21 cellular contexts compared by ENCODE assay signal in genomic region chr22:35656284-35656752, GRCh38. TPM values are rescaled to one million over a fixed set of nuclear protein-coding genes. Genes with fewer than 3 reads are reported as not detected.
DNase-seq lines count a peak whose midpoint lies in the region; ATAC-seq and TF ChIP-seq lines count a peak whose summit lies in the region.
"Had no signal": no experiment of that assay in that cellular context is flagged by ENCODE, and none has a peak within 500 bp of the region (broad histone marks: within the 10 kb centered on the region; RNA-seq: fewer than 3 reads in every experiment).

No MANE protein-coding gene starts in this region.

- no peak overlapping the region for H2BK15ac ChIP-seq in mesenchymal stem cell (ENCODE audit: low read depth, poor library complexity, severe bottlenecking)

- no peaks in the 10 kb centered on the region for H3K27me3 ChIP-seq in CD8-positive, alpha-beta T cell (ENCODE audit: insufficient read depth, low read length)
- no peaks in the 10 kb centered on the region for H3K27me3 ChIP-seq in mesenchymal stem cell (ENCODE audit: control insufficient read depth in 1 of 2, insufficient read depth in 1 of 2, low read length in 2 of 2)
- H3K27me3 ChIP-seq: heart right ventricle had no signal

- peaks cover under 1% of the 10 kb centered on the region for H3K9me3 Mint-ChIP-seq in CD8-positive, alpha-beta T cell
- peaks cover 22% of the 10 kb centered on the region for H3K9me3 Mint-ChIP-seq in activated naive CD8-positive, alpha-beta T cell treated with anti-CD3 and anti-CD28 coated beads for 36 hours

- no peaks in the 10 kb centered on the region for H3K27me3 Mint-ChIP-seq in CD8-positive, alpha-beta T cell (ENCODE audit: low read depth)
- no peaks in the 10 kb centered on the region for H3K27me3 Mint-ChIP-seq in activated naive CD8-positive, alpha-beta T cell treated with anti-CD3 and anti-CD28 coated beads for 36 hours

- no peak overlapping the region for H3K14ac ChIP-seq in mesenchymal stem cell (ENCODE audit: low read length in 2 of 2)

- no peak overlapping the region for H3K4ac ChIP-seq in mesenchymal stem cell (ENCODE audit: low read depth in 1 of 2, low read length in 2 of 2)

- H3K27ac Mint-ChIP-seq in CD8-positive, alpha-beta T cell = peak overlapping the region; percentile 97
- H3K27ac Mint-ChIP-seq in activated naive CD8-positive, alpha-beta T cell treated with anti-CD3 and anti-CD28 coated beads for 36 hours = peak overlapping the region; percentile 29
- H3K27ac Mint-ChIP-seq: GM23338 had no signal

- H3K9ac ChIP-seq in mesenchymal stem cell (ENCODE audit: low read length) = no peak overlapping the region

- peaks cover 8% of the 10 kb centered on the region for H3K79me1 ChIP-seq in mesenchymal stem cell (replicated peaks; ENCODE audit: low read length, poor library complexity, severe bottlenecking)

- no peak overlapping the region for H2AK5ac ChIP-seq in mesenchymal stem cell (ENCODE audit: low read length, severe bottlenecking)

- no peak for TF ChIP-seq CTCF in CD8-positive, alpha-beta T cell (IDR thresholded peaks at IDR 0.05)
- TF ChIP-seq CTCF in HEK293 (tag by site-specific recombination; IDR thresholded peaks at IDR 0.05) = no peak

- peak overlapping the region in 1 of 2 experiments; percentile 29 for H3K18ac ChIP-seq in mesenchymal stem cell (ENCODE audit: low read depth in 1 of 2, low read length in 2 of 2)

- no peak for ATAC-seq in CD8-positive, alpha-beta T cell
- no peak for ATAC-seq in GM19395 (IDR thresholded peaks at IDR 0.05; ENCODE audit: unreplicated experiment)
- ATAC-seq: GM23338, heart right ventricle had no signal

- H3K4me3 ChIP-seq in CD8-positive, alpha-beta T cell (ENCODE audit: low read depth, low read length) = no peak overlapping the region
- H3K4me3 ChIP-seq in HEK293 (ENCODE audit: low read depth, low read length) (no peak overlapping the region), mesenchymal stem cell (ENCODE audit: insufficient read depth in 1 of 2, low read depth in 1 of 2, low read length in 2 of 2) (no peak overlapping the region)
- H3K4me3 ChIP-seq: coronary artery, GM23338, heart right ventricle had no signal

- H3K4me1 Mint-ChIP-seq in CD8-positive, alpha-beta T cell (ENCODE audit: low read depth) = peaks cover 82% of the 10 kb centered on the region
- peaks cover 64% of the 10 kb centered on the region for H3K4me1 Mint-ChIP-seq in activated naive CD8-positive, alpha-beta T cell treated with anti-CD3 and anti-CD28 coated beads for 36 hours

- no peaks in the 10 kb centered on the region for H3K9me3 ChIP-seq in CD8-positive, alpha-beta T cell (ENCODE audit: low read length)
- H3K9me3 ChIP-seq in HEK293 (ENCODE audit: control insufficient read depth, insufficient read depth, low read depth, low read length) = no peaks in the 10 kb centered on the region
- peaks cover 12% of the 10 kb centered on the region for H3K9me3 ChIP-seq in mesenchymal stem cell (ENCODE audit: control insufficient read depth, low read length)

- H3K36me3 ChIP-seq in CD8-positive, alpha-beta T cell (ENCODE audit: insufficient read depth, low read length) = peaks cover 45% of the 10 kb centered on the region
- H3K36me3 ChIP-seq in HEK293 (ENCODE audit: control insufficient read depth in 2 of 2, insufficient read depth in 1 of 2, low read length in 2 of 2) (no peaks in the 10 kb centered on the region), mesenchymal stem cell (ENCODE audit: control insufficient read depth in 1 of 2, insufficient read depth in 2 of 2, low read depth in 1 of 2, low read length in 2 of 2) (peaks cover 13 to 53% of the 10 kb centered on the region in 2 experiments)

- peaks cover 48% of the 10 kb centered on the region for H3K4me1 ChIP-seq in CD8-positive, alpha-beta T cell (ENCODE audit: insufficient read depth, low read length)
- peaks cover 11% of the 10 kb centered on the region for H3K4me1 ChIP-seq in HEK293 (ENCODE audit: control insufficient read depth, insufficient read depth, low read length)
- no peaks in the 10 kb centered on the region for H3K4me1 ChIP-seq in mesenchymal stem cell (ENCODE audit: control insufficient read depth, insufficient read depth, low read depth, low read length)

- no peak overlapping the region for H2BK120ac ChIP-seq in mesenchymal stem cell (ENCODE audit: low read depth, low read length)

- no peak overlapping the region for H2BK12ac ChIP-seq in mesenchymal stem cell (ENCODE audit: low read length in 2 of 2)

- CTCF ChIA-PET in CD8-positive, alpha-beta T cell (lab: Charles Lee) = interaction anchor here (0.8 kb wide), 1 partner anchor 305 kb away, joined by 3 read pairs; no protein-coding TSS in a partner anchor
- CTCF ChIA-PET in HEK293 (lab: Yijun Ruan, JAX) = interaction anchor here (0.7 to 1.8 kb wide), 5 partner anchors 24 to 469 kb away, joined by 3 to 6 read pairs (median 4); no protein-coding TSS in a partner anchor

- H3K36me3 Mint-ChIP-seq in CD8-positive, alpha-beta T cell = peaks cover 74% of the 10 kb centered on the region
- H3K36me3 Mint-ChIP-seq in activated naive CD8-positive, alpha-beta T cell treated with anti-CD3 and anti-CD28 coated beads for 36 hours = peaks cover 92% of the 10 kb centered on the region

- no peak overlapping the region for H3K23ac ChIP-seq in mesenchymal stem cell (ENCODE audit: low read length in 2 of 2)

- no peak overlapping the region for H2BK5ac ChIP-seq in mesenchymal stem cell (ENCODE audit: low read depth, low read length, poor library complexity, severe bottlenecking)

- 62% methylated on average over 5 of the region's 5 CpGs for WGBS in mesenchymal stem cell

- no peak overlapping the region for H3K27ac ChIP-seq in CD8-positive, alpha-beta T cell (ENCODE audit: low read depth, low read length)
- H3K27ac ChIP-seq in HEK293 (ENCODE audit: extremely low read depth, low read depth, low read length) (peak overlapping the region; percentile 66), mesenchymal stem cell (ENCODE audit: low read length, poor library complexity, severe bottlenecking) (no peak overlapping the region)
- H3K27ac ChIP-seq: coronary artery, heart right ventricle had no signal

- no peak overlapping the region for H4K91ac ChIP-seq in mesenchymal stem cell (ENCODE audit: low read length)

- intact Hi-C loops in CD8-positive, alpha-beta T cell (cut with DNase I, micrococcal nuclease) = no loop called here

- no peak overlapping the region for H3K4me3 Mint-ChIP-seq in CD8-positive, alpha-beta T cell
- H3K4me3 Mint-ChIP-seq in activated naive CD8-positive, alpha-beta T cell treated with anti-CD3 and anti-CD28 coated beads for 36 hours = no peak overlapping the region
- H3K4me3 Mint-ChIP-seq: GM23338 had no signal

- H4K8ac ChIP-seq in mesenchymal stem cell (ENCODE audit: low read length) = no peak overlapping the region

- no peak for DNase-seq in CD8-positive, alpha-beta T cell
- DNase-seq in activated naive CD8-positive, alpha-beta T cell treated with anti-CD3 and anti-CD28 coated beads for 36 hours = no peak
- DNase-seq in mesenchymal stem cell (peak; percentile 53), NCI-H2227 (lab: John Stamatoyannopoulos, UW; ENCODE audit: unreplicated experiment) (no peak), T1000 (lab: John Stamatoyannopoulos, UW) (no peak)
- DNase-seq: activated CD4-positive, CD25-positive, alpha-beta regulatory T cell treated with anti-CD3 and anti-CD28 coated beads, Interleukin-2, amount 50 U/mL, for 72 hours; C1 segment of cervical spinal cord; heart right ventricle; midbrain; NCI-H2029; nucleus accumbens; stimulated activated CD4-positive, alpha-beta T cell treated with anti-CD3 and anti-CD28 coated beads, Interleukin-4, amount 100 ng/mL, for 1 hour; stimulated activated CD8-positive, alpha-beta memory T cell treated with anti-CD3 and anti-CD28 coated beads, Interleukin-4, amount 100 ng/mL, for 48 hours; T-helper 2 cell had no signal

- POLR2A ChIA-PET in CD8-positive, alpha-beta T cell (lab: Charles Lee) = interaction anchor here (1.5 kb wide), 1 partner anchor 8 kb away, joined by 5 read pairs; the partner anchor contains the start of gene APOL6
- POLR2A ChIA-PET in HEK293 (lab: Yijun Ruan, JAX) = no interaction called here

- no peak overlapping the region for H3K4me2 ChIP-seq in mesenchymal stem cell (ENCODE audit: low read length, poor library complexity, severe bottlenecking)
- H3K4me2 ChIP-seq: GM23338 had no signal

- H2AFZ ChIP-seq in mesenchymal stem cell (ENCODE audit: low read depth, low read length) = no peak overlapping the region
- H2AFZ ChIP-seq: GM23338 had no signal

TF ChIP-seq in HEK293, 187 proteins besides CTCF, POLR2A, EP300 and RAD21 (continues in another document):
- TF ChIP-seq FEZF1 (tag by site-specific recombination; IDR thresholded peaks at IDR 0.05) = peak; percentile 21; the same call in 1 of the 2 replicates
- TF ChIP-seq ZNF157 (tag by site-specific recombination; IDR thresholded peaks at IDR 0.05) = no peak
- peak; percentile 76; the same call in 1 of the 2 replicates for TF ChIP-seq TCF7L2 (IDR thresholded peaks at IDR 0.05; ENCODE audit: borderline replicate concordance, low read depth, low read length)
- no peak for TF ChIP-seq ZNF791 (tag by site-specific recombination; IDR thresholded peaks at IDR 0.05)
- TF ChIP-seq PATZ1 (tag by site-specific recombination; IDR thresholded peaks at IDR 0.05) = no peak
- TF ChIP-seq SETDB1 (IDR thresholded peaks at IDR 0.05; ENCODE audit: insufficient read length, low read length) = peak; percentile 76
- no peak for TF ChIP-seq BCL11A (tag by site-specific recombination; IDR thresholded peaks at IDR 0.05; ENCODE audit: low read depth)
- TF ChIP-seq ZNF121 (tag by site-specific recombination; IDR thresholded peaks at IDR 0.05) = no peak

RNA-seq across cellular contexts. Expression of gene APOL6, which starts 8.1 kb away (rescaled TPM):
- 10 to 100 TPM; 48.4 to 49.7 TPM for total RNA-seq in CD8-positive, alpha-beta T cell
- 10 to 100 TPM; 54.9 to 55.8 TPM for total RNA-seq in activated naive CD8-positive, alpha-beta T cell treated with anti-CD3 and anti-CD28 coated beads for 36 hours
- polyA plus RNA-seq in mesenchymal stem cell (2013, experiment 1 of 2) = 17.2 TPM
- polyA plus RNA-seq in mesenchymal stem cell (2013, experiment 2 of 2) = 17.2 TPM

RNA-seq across cellular contexts. Expression of gene MB, which starts 39.2 kb away (rescaled TPM):
- not detected for total RNA-seq in CD8-positive, alpha-beta T cell
- total RNA-seq in activated naive CD8-positive, alpha-beta T cell treated with anti-CD3 and anti-CD28 coated beads for 36 hours = not detected
- not detected for polyA plus RNA-seq in mesenchymal stem cell (2013, experiment 1 of 2)
- polyA plus RNA-seq in mesenchymal stem cell (2013, experiment 2 of 2) = not detected
- total RNA-seq: GM23338, HT1080, temporal lobe had no signal
- polyA plus RNA-seq: GM23338, keratinocyte had no signal
